Comparison of ENCODE assay signal across 11 cellular contexts in genomic region chr22:50301581-50301991, GRCh38. TPM values are rescaled to one million over a fixed set of nuclear protein-coding genes. Genes with fewer than 3 reads are reported as not detected.
DNase-seq lines count a peak whose midpoint lies in the region; ATAC-seq, FAIRE-seq and TF ChIP-seq lines count a peak whose summit lies in the region.
"Had no signal": no experiment of that assay in that cellular context is flagged by ENCODE, and none has a peak within 500 bp of the region (broad histone marks: within the 10 kb centered on the region; RNA-seq: fewer than 3 reads in every experiment).

No MANE protein-coding gene starts in this region.

- TF ChIP-seq EP300 in K562 (IDR thresholded peaks at IDR 0.05; ENCODE audit: low read length): no peak

- H2AFZ ChIP-seq in K562 (ENCODE audit: low read depth, low read length): no peak overlapping the region

- no peaks in the 10 kb centered on the region for H3K9me1 ChIP-seq in K562 (ENCODE audit: control insufficient read depth, insufficient read depth, low read length)

- WGBS in K562 (ENCODE audit: insufficient coverage, low coverage, missing lambda C conversion rate): 88% methylated on average over 6 of the region's 17 CpGs

- FAIRE-seq in K562 (lab: Jason Lieb, UNC): no peak

- H3K27ac ChIP-seq in K562 (ENCODE audit: extremely low read depth, low read depth, low read length) (no peak overlapping the region), lower lobe of right lung (peak overlapping the region; percentile 93), tibial artery (peak overlapping the region; percentile 92 to 95)
- H3K27ac ChIP-seq: testis had no signal

- in situ Hi-C loops in K562 (cut with MboI): no loop called here

- no peaks in the 10 kb centered on the region for H3K27me3 ChIP-seq in K562 (ENCODE audit: control insufficient read depth in 2 of 2, insufficient read depth in 2 of 2, low read length in 2 of 2)
- no peaks in the 10 kb centered on the region for H3K27me3 ChIP-seq in lower lobe of right lung (ENCODE audit: low read depth)
- no peaks in the 10 kb centered on the region for H3K27me3 ChIP-seq in tibial artery
- H3K27me3 ChIP-seq: testis had no signal

- BruUV-seq in K562 (replicated peaks; lab: Mats Ljungman, UMichigan): no TSS peak

- POLR2A ChIA-PET in K562 (lab: Yijun Ruan, JAX): no interaction called here

- H3K4me3 ChIP-seq in K562: no peak overlapping the region
- H3K4me3 ChIP-seq in lower lobe of right lung: peak overlapping the region; percentile 30
- peak overlapping the region; percentile 2 to 46 for H3K4me3 ChIP-seq in tibial artery
- H3K4me3 ChIP-seq: testis had no signal

- no peak overlapping the region for H3K9ac ChIP-seq in K562 (ENCODE audit: insufficient read depth in 1 of 2, low read depth in 2 of 2, low read length in 2 of 2)

- H3K36me3 ChIP-seq in K562 (ENCODE audit: control insufficient read depth, insufficient read depth, low read length): no peaks in the 10 kb centered on the region
- peaks cover 4% of the 10 kb centered on the region for H3K36me3 ChIP-seq in lower lobe of right lung
- H3K36me3 ChIP-seq in tibial artery: peaks cover 0 to 5% (median 0%) of the 10 kb centered on the region in 3 donors

- TF ChIP-seq CTCF in K562 (IDR thresholded peaks at IDR 0.05 in 2 of 3, conservative IDR thresholded peaks at IDR 0.05 in 1 of 3; ENCODE audit: insufficient read depth in 2 of 3, low read depth in 1 of 3, low read length in 3 of 3): no peak
- no peak for TF ChIP-seq CTCF in lower lobe of right lung (IDR thresholded peaks at IDR 0.05)
- TF ChIP-seq CTCF in tibial artery (IDR thresholded peaks at IDR 0.05): no peak

- no peak overlapping the region for H3K4me2 ChIP-seq in K562 (ENCODE audit: insufficient read depth, low read length)

- H3K9me3 ChIP-seq in K562 (replicated peaks; ENCODE audit: control insufficient read depth, insufficient read depth, low read depth, low read length) (no peaks in the 10 kb centered on the region), lower lobe of right lung (no peaks in the 10 kb centered on the region), tibial artery (no peaks in the 10 kb centered on the region)
- H3K9me3 ChIP-seq: testis had no signal

- ATAC-seq in K562 (no peak), lower lobe of right lung (no peak), GM21528 (IDR thresholded peaks at IDR 0.05; ENCODE audit: low FRiP score, unreplicated experiment) (no peak), GM21717 (IDR thresholded peaks at IDR 0.05; ENCODE audit: unreplicated experiment) (no peak)

- peaks cover 63% of the 10 kb centered on the region for H3K79me2 ChIP-seq in K562 (ENCODE audit: control insufficient read depth, insufficient read depth, low read length)

- no peak for TF ChIP-seq RAD21 in K562 (CRISPR knock-in tag; conservative IDR thresholded peaks at IDR 0.05 in 1 of 2, IDR thresholded peaks at IDR 0.05 in 1 of 2)

- intact Hi-C loops in K562 (cut with micrococcal nuclease) (no loop called here), lower lobe of right lung (cut with DNase I) (no loop called here), tibial artery (cut with DNase I; ENCODE audit: low total_unique reads) (loop anchor here (10.0 kb wide), 1 partner anchor 337 kb away; the partner anchor contains the start of gene PIM3)

- H3K4me1 ChIP-seq in K562 (replicated peaks in 1 of 2; ENCODE audit: control insufficient read depth in 2 of 2, insufficient read depth in 2 of 2, low read length in 2 of 2): peaks cover 26 to 88% of the 10 kb centered on the region in 2 experiments
- peaks cover 92% of the 10 kb centered on the region for H3K4me1 ChIP-seq in lower lobe of right lung
- H3K4me1 ChIP-seq in tibial artery: peaks cover 25 to 93% (median 91%) of the 10 kb centered on the region in 4 donors

- no peak for TF ChIP-seq POLR2A in K562 (conservative IDR thresholded peaks at IDR 0.05)

- CTCF ChIA-PET in K562 (lab: Yijun Ruan, JAX; ENCODE audit: low intra/inter-chr PET ratio): no interaction called here

- no peaks in the 10 kb centered on the region for H4K20me1 ChIP-seq in K562 (replicated peaks; ENCODE audit: control insufficient read depth, insufficient read depth, low read length)

- peak in 2 of 3 experiments; percentile 24 to 49 for DNase-seq in NCI-H1417 (lab: John Stamatoyannopoulos, UW)
- DNase-seq in NCI-H1417 treated with DMSO at 0.1 percent for 48 hours (lab: John Stamatoyannopoulos, UW): no peak
- DNase-seq in K562 (ENCODE audit: extremely low read depth in 1 of 4, low spot score in 3 of 4): no peak
- no peak for DNase-seq in lower lobe of right lung
- DNase-seq in tibial artery: no peak
- DNase-seq in dermis blood vessel endothelial cell: no peak
- DNase-seq: 8988T; activated CD8-positive, alpha-beta memory T cell treated with anti-CD3 and anti-CD28 coated beads, Interleukin-2, amount 50 U/mL, for 48 hours; testis had no signal

RNA-seq across cellular contexts. Expression of gene PLXNB2, which starts 5.9 kb away (rescaled TPM):
- total RNA-seq in K562 (2011; cell fraction: chromatin; rRNA removed; ENCODE audit: low replicate concordance): 72.8 and 193 TPM in 2 replicates
- 120 and 131 TPM in 2 replicates for total RNA-seq in K562 (2011; cell fraction: nucleolus; rRNA removed)
- total RNA-seq in K562 (2011; cell fraction: nucleoplasm; rRNA removed): 71.3 and 73.4 TPM in 2 replicates
- total RNA-seq in K562 (2014; rRNA removed): 16.9 and 22.7 TPM in 2 replicates
- total RNA-seq in K562 (2014; rRNA removed; fragmentation: Illumina TruSeq; extraction: Trizol): 3.2 and 4.8 TPM in 2 replicates
- total RNA-seq in K562 (2015; rRNA removed; fragmentation: Illumina TruSeq; extraction: Trizol): 9.9 and 11.3 TPM in 2 replicates
- 45.1 and 48.0 TPM in 2 replicates for total RNA-seq in K562 (2021)
- polyA plus RNA-seq in K562 (2011; rRNA removed): 17.4 and 26.1 TPM in 2 replicates
- polyA plus RNA-seq in K562 (2011; cell fraction: cytosol; rRNA removed): 21.9 and 41.4 TPM in 2 replicates
- polyA plus RNA-seq in K562 (2011; cell fraction: nucleus; rRNA removed): 101 and 150 TPM in 2 replicates
- 30.4 and 43.6 TPM in 2 replicates for polyA plus RNA-seq in K562 (2012)
- 13.6 and 22.0 TPM in 2 replicates for polyA plus RNA-seq in K562 (2014; fragmentation: Illumina TruSeq; extraction: Trizol)
- under 1 TPM; 0.15 to 0.81 TPM for polyA plus RNA-seq in K562 (2014; fragmentation: Nextera tagmentation; extraction: Ambion mirVana)
- 20.7 and 24.6 TPM in 2 replicates for polyA plus RNA-seq in K562 (2014; rRNA removed)
- 14.1 and 21.8 TPM in 2 replicates for polyA minus RNA-seq in K562 (2011; rRNA and poly(A)+ RNA removed)
- 37.2 and 59.9 TPM in 2 replicates for polyA minus RNA-seq in K562 (2011; cell fraction: cytosol; rRNA and poly(A)+ RNA removed)
- polyA minus RNA-seq in K562 (2011; cell fraction: nucleus; rRNA and poly(A)+ RNA removed): 30.4 and 32.4 TPM in 2 replicates
- 256 TPM for total RNA-seq in lower lobe of right lung
- total RNA-seq in dermis blood vessel endothelial cell: 96.1 and 135 TPM in 2 replicates

RNA-seq across cellular contexts. Expression of gene DENND6B, which starts 25.2 kb away (rescaled TPM):
- total RNA-seq in K562 (2011; cell fraction: chromatin; rRNA removed; ENCODE audit: low replicate concordance): 6.5 and 21.7 TPM in 2 replicates
- 12.5 and 13.4 TPM in 2 replicates for total RNA-seq in K562 (2011; cell fraction: nucleolus; rRNA removed)
- total RNA-seq in K562 (2011; cell fraction: nucleoplasm; rRNA removed): 8.5 and 9.8 TPM in 2 replicates
- 1.5 and 2.3 TPM in 2 replicates for total RNA-seq in K562 (2014; rRNA removed)
- 0.26 and 0.29 TPM in 2 replicates for total RNA-seq in K562 (2014; rRNA removed; fragmentation: Illumina TruSeq; extraction: Trizol)
- 0.83 TPM in 2 replicates for total RNA-seq in K562 (2015; rRNA removed; fragmentation: Illumina TruSeq; extraction: Trizol)
- total RNA-seq in K562 (2021): 3.1 and 3.2 TPM in 2 replicates
- polyA plus RNA-seq in K562 (2011; rRNA removed): 2.0 and 3.4 TPM in 2 replicates
- polyA plus RNA-seq in K562 (2011; cell fraction: cytosol; rRNA removed): 2.9 and 5.9 TPM in 2 replicates
- 18.3 and 38.3 TPM in 2 replicates for polyA plus RNA-seq in K562 (2011; cell fraction: nucleus; rRNA removed)
- polyA plus RNA-seq in K562 (2012): 2.7 and 5.8 TPM in 2 replicates
- polyA plus RNA-seq in K562 (2014; fragmentation: Illumina TruSeq; extraction: Trizol): 1.7 and 2.0 TPM in 2 replicates
- polyA plus RNA-seq in K562 (2014; fragmentation: Nextera tagmentation; extraction: Ambion mirVana): under 1 TPM; 0.07 to 0.31 TPM
- 3.1 and 3.7 TPM in 2 replicates for polyA plus RNA-seq in K562 (2014; rRNA removed)
- 0.48 and 0.84 TPM in 2 replicates for polyA minus RNA-seq in K562 (2011; rRNA and poly(A)+ RNA removed)
- 1.8 and 3.2 TPM in 2 replicates for polyA minus RNA-seq in K562 (2011; cell fraction: cytosol; rRNA and poly(A)+ RNA removed)
- 2.6 and 3.8 TPM in 2 replicates for polyA minus RNA-seq in K562 (2011; cell fraction: nucleus; rRNA and poly(A)+ RNA removed)
- 14.4 TPM for total RNA-seq in lower lobe of right lung
- total RNA-seq in dermis blood vessel endothelial cell: 1.3 and 3.6 TPM in 2 replicates

RNA-seq across cellular contexts. Expression of gene MAPK11, which starts 31.4 kb away (rescaled TPM):
- total RNA-seq in K562 (2011; cell fraction: chromatin; rRNA removed; ENCODE audit: low replicate concordance): 6.0 and 15.3 TPM in 2 replicates
- total RNA-seq in K562 (2011; cell fraction: nucleolus; rRNA removed): 11.8 and 12.5 TPM in 2 replicates
- total RNA-seq in K562 (2011; cell fraction: nucleoplasm; rRNA removed): 6.0 and 6.7 TPM in 2 replicates
- 9.6 and 9.8 TPM in 2 replicates for total RNA-seq in K562 (2014; rRNA removed)
- 1.9 and 2.5 TPM in 2 replicates for total RNA-seq in K562 (2014; rRNA removed; fragmentation: Illumina TruSeq; extraction: Trizol)
- 5.3 and 5.8 TPM in 2 replicates for total RNA-seq in K562 (2015; rRNA removed; fragmentation: Illumina TruSeq; extraction: Trizol)
- 12.8 and 14.6 TPM in 2 replicates for total RNA-seq in K562 (2021)
- polyA plus RNA-seq in K562 (2011; rRNA removed): 5.1 and 7.0 TPM in 2 replicates
- 5.6 and 12.8 TPM in 2 replicates for polyA plus RNA-seq in K562 (2011; cell fraction: cytosol; rRNA removed)
- 39.5 and 60.0 TPM in 2 replicates for polyA plus RNA-seq in K562 (2011; cell fraction: nucleus; rRNA removed)
- 9.9 and 19.7 TPM in 2 replicates for polyA plus RNA-seq in K562 (2012)
- polyA plus RNA-seq in K562 (2014; fragmentation: Illumina TruSeq; extraction: Trizol): 5.7 and 7.0 TPM in 2 replicates
- under 1 TPM; 0.06 to 0.10 TPM for polyA plus RNA-seq in K562 (2014; fragmentation: Nextera tagmentation; extraction: Ambion mirVana)
- 10.6 and 11.5 TPM in 2 replicates for polyA plus RNA-seq in K562 (2014; rRNA removed)
- polyA minus RNA-seq in K562 (2011; rRNA and poly(A)+ RNA removed): 1.4 and 3.6 TPM in 2 replicates
- polyA minus RNA-seq in K562 (2011; cell fraction: cytosol; rRNA and poly(A)+ RNA removed): 5.2 and 6.5 TPM in 2 replicates
- 6.1 and 6.3 TPM in 2 replicates for polyA minus RNA-seq in K562 (2011; cell fraction: nucleus; rRNA and poly(A)+ RNA removed)
- 13.1 TPM for total RNA-seq in lower lobe of right lung
- 21.4 and 41.7 TPM in 2 replicates for total RNA-seq in dermis blood vessel endothelial cell

RNA-seq across cellular contexts. Expression of gene MAPK12, which starts 40.1 kb away (rescaled TPM):
- 112 and 304 TPM in 2 replicates for total RNA-seq in K562 (2011; cell fraction: chromatin; rRNA removed; ENCODE audit: low replicate concordance)
- total RNA-seq in K562 (2011; cell fraction: nucleolus; rRNA removed): 207 and 279 TPM in 2 replicates
- total RNA-seq in K562 (2011; cell fraction: nucleoplasm; rRNA removed): 136 and 144 TPM in 2 replicates
- total RNA-seq in K562 (2014; rRNA removed): 45.2 and 45.5 TPM in 2 replicates
- 5.7 and 11.1 TPM in 2 replicates for total RNA-seq in K562 (2014; rRNA removed; fragmentation: Illumina TruSeq; extraction: Trizol)
- total RNA-seq in K562 (2015; rRNA removed; fragmentation: Illumina TruSeq; extraction: Trizol): 32.9 and 33.8 TPM in 2 replicates
- total RNA-seq in K562 (2021): 68.4 and 69.1 TPM in 2 replicates
- polyA plus RNA-seq in K562 (2011; rRNA removed): 30.6 and 45.2 TPM in 2 replicates
- 35.5 and 49.4 TPM in 2 replicates for polyA plus RNA-seq in K562 (2011; cell fraction: cytosol; rRNA removed)
- 285 and 430 TPM in 2 replicates for polyA plus RNA-seq in K562 (2011; cell fraction: nucleus; rRNA removed)
- polyA plus RNA-seq in K562 (2012): 38.8 and 60.9 TPM in 2 replicates
- 32.8 and 35.5 TPM in 2 replicates for polyA plus RNA-seq in K562 (2014; fragmentation: Illumina TruSeq; extraction: Trizol)
- polyA plus RNA-seq in K562 (2014; fragmentation: Nextera tagmentation; extraction: Ambion mirVana): 1 to 10 TPM in 1 of 2 experiments, under 1 TPM in 1; 0.79 to 4.0 TPM
- 69.4 and 71.5 TPM in 2 replicates for polyA plus RNA-seq in K562 (2014; rRNA removed)
- 12.0 and 15.0 TPM in 2 replicates for polyA minus RNA-seq in K562 (2011; rRNA and poly(A)+ RNA removed)
- polyA minus RNA-seq in K562 (2011; cell fraction: cytosol; rRNA and poly(A)+ RNA removed): 18.3 and 22.3 TPM in 2 replicates
- polyA minus RNA-seq in K562 (2011; cell fraction: nucleus; rRNA and poly(A)+ RNA removed): 61.0 and 65.0 TPM in 2 replicates
- 11.9 TPM for total RNA-seq in lower lobe of right lung
- total RNA-seq in dermis blood vessel endothelial cell: 73.4 and 118 TPM in 2 replicates

RNA-seq across cellular contexts. Expression of gene PPP6R2, which starts 41.5 kb away (rescaled TPM):
- 97.0 and 226 TPM in 2 replicates for total RNA-seq in K562 (2011; cell fraction: chromatin; rRNA removed; ENCODE audit: low replicate concordance)
- 102 and 113 TPM in 2 replicates for total RNA-seq in K562 (2011; cell fraction: nucleolus; rRNA removed)
- 69.3 and 79.1 TPM in 2 replicates for total RNA-seq in K562 (2011; cell fraction: nucleoplasm; rRNA removed)
- total RNA-seq in K562 (2014; rRNA removed): 33.6 and 45.2 TPM in 2 replicates
- 7.7 and 9.2 TPM in 2 replicates for total RNA-seq in K562 (2014; rRNA removed; fragmentation: Illumina TruSeq; extraction: Trizol)
- 21.4 and 22.1 TPM in 2 replicates for total RNA-seq in K562 (2015; rRNA removed; fragmentation: Illumina TruSeq; extraction: Trizol)
- total RNA-seq in K562 (2021): 35.8 and 39.8 TPM in 2 replicates
- 24.1 and 33.0 TPM in 2 replicates for polyA plus RNA-seq in K562 (2011; rRNA removed)
- polyA plus RNA-seq in K562 (2011; cell fraction: cytosol; rRNA removed): 30.1 and 36.3 TPM in 2 replicates
- 112 and 152 TPM in 2 replicates for polyA plus RNA-seq in K562 (2011; cell fraction: nucleus; rRNA removed)
- polyA plus RNA-seq in K562 (2012): 27.4 and 43.9 TPM in 2 replicates
- 17.9 and 28.4 TPM in 2 replicates for polyA plus RNA-seq in K562 (2014; fragmentation: Illumina TruSeq; extraction: Trizol)
- under 1 TPM; 0.32 to 0.74 TPM for polyA plus RNA-seq in K562 (2014; fragmentation: Nextera tagmentation; extraction: Ambion mirVana)
- 37.5 and 39.3 TPM in 2 replicates for polyA plus RNA-seq in K562 (2014; rRNA removed)
- 17.5 and 21.0 TPM in 2 replicates for polyA minus RNA-seq in K562 (2011; rRNA and poly(A)+ RNA removed)
- polyA minus RNA-seq in K562 (2011; cell fraction: cytosol; rRNA and poly(A)+ RNA removed): 15.7 and 22.8 TPM in 2 replicates
- 27.3 and 36.0 TPM in 2 replicates for polyA minus RNA-seq in K562 (2011; cell fraction: nucleus; rRNA and poly(A)+ RNA removed)
- total RNA-seq in lower lobe of right lung: 52.5 TPM
- 67.0 and 82.9 TPM in 2 replicates for total RNA-seq in dermis blood vessel endothelial cell

Comparison
In these comparisons a context has a peak if more than half of its experiments do, and no peak if none do; other contexts are left out.
1. DNase-seq: peak in NCI-H1417 (2 of 3); none in NCI-H1417 treated with DMSO at 0.1 percent for 48 hours (single experiment), K562 (0 of 4), lower lobe of right lung (single experiment), tibial artery (0 of 2) and dermis blood vessel endothelial cell (single experiment).